ENCODE assay signal across 9 cellular contexts in the genomic region with DNA sequence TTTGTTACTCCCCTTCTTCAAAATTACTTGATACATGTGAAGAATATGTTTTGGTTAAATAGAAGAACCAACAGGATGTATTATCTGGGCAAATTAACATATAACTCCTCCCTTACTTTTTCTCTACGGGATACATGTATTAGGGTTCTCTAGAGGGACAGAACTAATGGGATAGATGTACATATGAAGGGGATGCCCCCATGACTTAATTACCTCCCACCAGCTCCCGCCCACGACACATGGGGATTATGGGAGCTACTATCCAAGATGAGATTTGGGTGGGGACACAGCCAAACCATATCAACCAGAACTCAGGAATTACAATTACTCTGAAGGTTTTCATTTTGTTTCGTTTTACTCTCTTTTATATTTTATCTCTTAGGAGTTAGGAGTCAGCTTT.
"Had no signal": no experiment of that assay in that cellular context is flagged by ENCODE, and none has a peak within 500 bp of the region (broad histone marks: within the 10 kb centered on the region; RNA-seq: fewer than 3 reads in every experiment).

No MANE protein-coding gene starts in this region.

- H3K4me3 Mint-ChIP-seq: GM23338, HFFc6 had no signal

- H3K9me3 ChIP-seq: HAP-1 had no signal

- H3K9me3 Mint-ChIP-seq: GM23338, HFFc6 had no signal

- H3K27ac ChIP-seq: KMS-11 had no signal

- H3K9ac ChIP-seq: KMS-11 had no signal

- FAIRE-seq: H1, HTR-8/SVneo had no signal

- H2AFZ ChIP-seq: GM23338 had no signal

- H3K27ac Mint-ChIP-seq: GM23338, HFFc6 had no signal

- H3K4me2 ChIP-seq: GM23338, KMS-11 had no signal

- H3K4me3 ChIP-seq: GM23338, HAP-1 had no signal

- H3K4me1 Mint-ChIP-seq: GM23338 had no signal

- ATAC-seq: GM23338 had no signal

- H3K4me1 ChIP-seq: HAP-1 had no signal

- DNase-seq: H7, HFFc6, IMR-90, KBM-7 had no signal
